In genomic region chr17:64055183-64056142, GRCh38 we compare ENCODE assay signal across 1 cellular context.
TF ChIP-seq lines count a peak whose summit lies in the region.

No MANE protein-coding gene starts in this region.

TF ChIP-seq in HCT116, 20 proteins besides CTCF, POLR2A, EP300 and RAD21:
- TF ChIP-seq CEBPB (IDR thresholded peaks at IDR 0.05; ENCODE audit: low read depth) (no peak), SRF (IDR thresholded peaks at IDR 0.05; ENCODE audit: low read depth) (no peak), ZBTB33 (IDR thresholded peaks at IDR 0.05; ENCODE audit: extremely low read depth, insufficient replicate concordance, low read length) (no peak), ELF1 (IDR thresholded peaks at IDR 0.05; ENCODE audit: borderline replicate concordance, low read depth) (no peak)
